ENCODE assay signal across 15 cellular contexts in genomic region chr14:20458031-20458789, GRCh38. TPM values are rescaled to one million over a fixed set of nuclear protein-coding genes. Genes with fewer than 3 reads are reported as not detected.
DNase-seq lines count a peak whose midpoint lies in the region; ATAC-seq, FAIRE-seq and TF ChIP-seq lines count a peak whose summit lies in the region.
"Had no signal": no experiment of that assay in that cellular context is flagged by ENCODE, and none has a peak within 500 bp of the region (broad histone marks: within the 10 kb centered on the region; RNA-seq: fewer than 3 reads in every experiment).

No MANE protein-coding gene starts in this region.

- H3F3A ChIP-seq in DOHH2 (ENCODE audit: control insufficient read depth, insufficient read depth): peaks cover 38% of the 10 kb centered on the region

- WGBS in A549 (ENCODE audit: missing lambda C conversion rate): 78% methylated on average over 8 of the region's 8 CpGs
- 63% methylated on average over 7 of the region's 8 CpGs for WGBS in esophagus muscularis mucosa

- H3K4me1 ChIP-seq in A549 (peaks cover 37% of the 10 kb centered on the region), DOHH2 (ENCODE audit: control insufficient read depth, low read length) (peaks cover 64% of the 10 kb centered on the region), esophagus muscularis mucosa (peaks cover 42 to 59% (median 52%) of the 10 kb centered on the region in 4 donors)

- peaks cover 9% of the 10 kb centered on the region; the same call in 1 of the 2 replicates for H4K20me1 ChIP-seq in DOHH2 (ENCODE audit: control insufficient read depth, insufficient read depth, low read depth, low read length)

- no peak for FAIRE-seq in A549 (lab: Jason Lieb, UNC)
- FAIRE-seq: bronchial epithelial cell, endometrium had no signal

- CTCF ChIA-PET in A549 (lab: Yijun Ruan, JAX) (no interaction called here), RWPE1 (lab: Yijun Ruan, JAX) (interaction anchor here (0.7 kb wide), 1 partner anchor 62 kb away, joined by 3 read pairs; no protein-coding TSS in a partner anchor)

- H3K4me3 ChIP-seq in A549 (no peak overlapping the region), DOHH2 (ENCODE audit: low read length) (no peak overlapping the region), esophagus muscularis mucosa (no peak overlapping the region)

- TF ChIP-seq POLR2A in A549 (IDR thresholded peaks at IDR 0.05; ENCODE audit: low read length) (0 out of 2 replicates have a peak, but pooled peaks have one; percentile 6), esophagus muscularis mucosa (IDR thresholded peaks at IDR 0.05; ENCODE audit: low read depth) (no peak)

- TF ChIP-seq CTCF in A549 (IDR thresholded peaks at IDR 0.05) (no peak), DOHH2 (IDR thresholded peaks at IDR 0.05; ENCODE audit: low read depth, low read length, poor library complexity, severe bottlenecking) (no peak), RWPE1 (conservative IDR thresholded peaks at IDR 0.05; ENCODE audit: low read depth) (no peak), esophagus muscularis mucosa (IDR thresholded peaks at IDR 0.05) (no peak)

- no peak for TF ChIP-seq EP300 in A549 (IDR thresholded peaks at IDR 0.05)
- TF ChIP-seq EP300 in esophagus muscularis mucosa (IDR thresholded peaks at IDR 0.05): no peak

- no peaks in the 10 kb centered on the region for H3K27me3 ChIP-seq in DOHH2 (ENCODE audit: control insufficient read depth, low read length)
- H3K27me3 ChIP-seq in esophagus muscularis mucosa: no peaks in the 10 kb centered on the region

- peaks cover 78% of the 10 kb centered on the region for H3K79me2 ChIP-seq in DOHH2 (ENCODE audit: control insufficient read depth, low read length)

- ATAC-seq in A549 (no peak), HG02981 (IDR thresholded peaks at IDR 0.05; ENCODE audit: unreplicated experiment) (no peak), GM18502 (IDR thresholded peaks at IDR 0.05; ENCODE audit: poor library complexity, unreplicated experiment) (no peak)
- ATAC-seq: activated CD4-positive, alpha-beta T cell treated with anti-CD3 and anti-CD28 coated beads for 36 hours had no signal

- POLR2A ChIA-PET in A549 (lab: Yijun Ruan, JAX) (interaction anchor here (0.9 kb wide), 1 partner anchor 12 kb away, joined by 3 read pairs; no protein-coding TSS in a partner anchor), RWPE1 (lab: Yijun Ruan, JAX; ENCODE audit: low non-redundant PET) (no interaction called here)

- TF ChIP-seq RAD21 in A549 (conservative IDR thresholded peaks at IDR 0.05 in 1 of 2, IDR thresholded peaks at IDR 0.05 in 1 of 2): no peak

- no peak overlapping the region for H3K4me2 ChIP-seq in A549
- peak overlapping the region; percentile 8; the same call in 1 of the 2 replicates for H3K4me2 ChIP-seq in DOHH2 (ENCODE audit: low read length)
- H3K4me2 ChIP-seq: KMS-11 had no signal

- H3K9me3 ChIP-seq in A549 (no peaks in the 10 kb centered on the region), DOHH2 (ENCODE audit: control insufficient read depth, insufficient read depth, low read length) (peaks cover 3% of the 10 kb centered on the region; the same call in 1 of the 2 replicates), esophagus muscularis mucosa (no peaks in the 10 kb centered on the region)

- no peaks in the 10 kb centered on the region for H3K9me2 ChIP-seq in DOHH2 (replicated peaks; ENCODE audit: control insufficient read depth, low read length)

- H3K27ac ChIP-seq in A549 (no peak overlapping the region), DOHH2 (ENCODE audit: low read depth, low read length) (0 out of 2 replicates have a peak overlapping the region, but pooled peaks have one; percentile 21), RWPE1 (peak overlapping the region; percentile 67), esophagus muscularis mucosa (replicated peaks in 1 of 4) (peak overlapping the region in 3 of 4 donors; percentile 11 to 97 (median 46))
- H3K27ac ChIP-seq: KMS-11 had no signal

- intact Hi-C loops in esophagus muscularis mucosa (cut with DNase I): loop anchor here (5.0 kb wide), 1 partner anchor 116 kb away; the partner anchor contains the start of gene PARP2

- H3K36me3 ChIP-seq in DOHH2 (ENCODE audit: control insufficient read depth, low read length): peaks cover 70% of the 10 kb centered on the region
- peaks cover 25 to 41% (median 35%) of the 10 kb centered on the region in 4 donors for H3K36me3 ChIP-seq in esophagus muscularis mucosa

- no peak for DNase-seq in A549 (ENCODE audit: low read depth in 1 of 2, low spot score in 1 of 2)
- no peak for DNase-seq in RWPE1 (ENCODE audit: low spot score)
- no peak for DNase-seq in esophagus muscularis mucosa (ENCODE audit: extremely low spot score)
- no peak for DNase-seq in stimulated activated CD4-positive, alpha-beta T cell treated with anti-CD3 and anti-CD28 coated beads, Interleukin-12 subunit alpha, Interleukin-12 subunit beta, amount 100 ng/mL, for 4 hours
- DNase-seq in NCI-H1930 (lab: John Stamatoyannopoulos, UW): no peak
- DNase-seq: activated CD4-positive, alpha-beta T cell treated with anti-CD3 and anti-CD28 coated beads for 36 hours; head of caudate nucleus; NCI-H1694 had no signal

TF ChIP-seq in A549, 52 proteins besides CTCF, POLR2A, EP300 and RAD21:
- TF ChIP-seq JUN (IDR thresholded peaks at IDR 0.05): 0 out of 5 replicates have a peak, but pooled peaks of 1 of the 2 experiments have one; percentile 36
- no peak for TF ChIP-seq HOXB5 (CRISPR knock-in tag; IDR thresholded peaks at IDR 0.05)

RNA-seq across cellular contexts. Expression of gene PIP4P1, which starts 3.0 kb away (rescaled TPM):
- polyA plus RNA-seq in A549 (2011; rRNA removed) (30.4 and 40.6 TPM in 2 replicates), A549 (2017; fragmentation: RNase III; extraction: RNeasy Plus Mini Kit Qiagen cat#74134 plus additional on column Dnase treatment) (24.6 to 35.8 TPM (median 33.0 TPM) in 3 replicates)
- polyA plus RNA-seq in A549 (2012; cell fraction: cytosol; rRNA removed): 39.5 and 49.5 TPM in 2 replicates
- polyA plus RNA-seq in A549 (2012; cell fraction: nucleus; rRNA removed): 63.7 and 81.4 TPM in 2 replicates
- polyA minus RNA-seq in A549 (2011; rRNA and poly(A)+ RNA removed): 52.6 and 80.3 TPM in 2 replicates
- total RNA-seq in esophagus muscularis mucosa: 10 to 100 TPM; 18.7 to 27.9 (median 24.5) TPM

RNA-seq across cellular contexts. Expression of gene APEX1, which starts 3.2 kb away (rescaled TPM):
- polyA plus RNA-seq in A549 (2011; rRNA removed) (324 and 419 TPM in 2 replicates), A549 (2017; fragmentation: RNase III; extraction: RNeasy Plus Mini Kit Qiagen cat#74134 plus additional on column Dnase treatment) (304 to 313 TPM (median 312 TPM) in 3 replicates)
- polyA plus RNA-seq in A549 (2012; cell fraction: cytosol; rRNA removed): 377 and 394 TPM in 2 replicates
- polyA plus RNA-seq in A549 (2012; cell fraction: nucleus; rRNA removed): 280 and 419 TPM in 2 replicates
- polyA minus RNA-seq in A549 (2011; rRNA and poly(A)+ RNA removed): 224 and 285 TPM in 2 replicates
- 100 to 1,000 TPM; 101 to 105 (median 104) TPM for total RNA-seq in esophagus muscularis mucosa

RNA-seq across cellular contexts. Expression of gene OSGEP, which starts 3.6 kb away (rescaled TPM):
- polyA plus RNA-seq in A549 (2011; rRNA removed): 32.8 and 33.2 TPM in 2 replicates
- 45.2 and 57.6 TPM in 2 replicates for polyA plus RNA-seq in A549 (2012; cell fraction: cytosol; rRNA removed)
- polyA plus RNA-seq in A549 (2012; cell fraction: nucleus; rRNA removed): 113 and 167 TPM in 2 replicates
- 30.4 to 36.9 TPM (median 33.6 TPM) in 3 replicates for polyA plus RNA-seq in A549 (2017; fragmentation: RNase III; extraction: RNeasy Plus Mini Kit Qiagen cat#74134 plus additional on column Dnase treatment)
- polyA minus RNA-seq in A549 (2011; rRNA and poly(A)+ RNA removed): 34.9 and 38.3 TPM in 2 replicates
- total RNA-seq in esophagus muscularis mucosa: 10 to 100 TPM; 23.5 to 36.8 (median 24.8) TPM

RNA-seq across cellular contexts. Expression of gene PNP, which starts 11.0 kb away (rescaled TPM):
- polyA plus RNA-seq in A549 (2011; rRNA removed) (111 and 129 TPM in 2 replicates), A549 (2017; fragmentation: RNase III; extraction: RNeasy Plus Mini Kit Qiagen cat#74134 plus additional on column Dnase treatment) (95.9 to 103 TPM (median 97.3 TPM) in 3 replicates)
- 117 and 127 TPM in 2 replicates for polyA plus RNA-seq in A549 (2012; cell fraction: cytosol; rRNA removed)
- polyA plus RNA-seq in A549 (2012; cell fraction: nucleus; rRNA removed): 90.6 and 117 TPM in 2 replicates
- polyA minus RNA-seq in A549 (2011; rRNA and poly(A)+ RNA removed): 68.9 and 90.3 TPM in 2 replicates
- 10 to 100 TPM in 3 of 4 donors, 1 to 10 TPM in 1; 4.2 to 85.2 (median 14.2) TPM for total RNA-seq in esophagus muscularis mucosa

RNA-seq across cellular contexts. Expression of gene KLHL33, which starts 22.2 kb away (rescaled TPM):
- polyA plus RNA-seq in A549 (2011; rRNA removed): not detected in 2 replicates
- not detected in 2 replicates for polyA plus RNA-seq in A549 (2012; cell fraction: cytosol; rRNA removed)
- 0.02 TPM in 1 of 2 replicates, not detected in the other for polyA plus RNA-seq in A549 (2012; cell fraction: nucleus; rRNA removed)
- not detected in 3 replicates for polyA plus RNA-seq in A549 (2017; fragmentation: RNase III; extraction: RNeasy Plus Mini Kit Qiagen cat#74134 plus additional on column Dnase treatment)
- not detected in 2 replicates for polyA minus RNA-seq in A549 (2011; rRNA and poly(A)+ RNA removed)
- under 1 TPM; 0.50 to 0.92 (median 0.77) TPM for total RNA-seq in esophagus muscularis mucosa
- total RNA-seq: activated T-helper 2 cell treated with anti-CD3 and anti-CD28 coated beads, Interferon-gamma antibody, Interleukin-2, Interleukin-4, amounts not matched to agents 10 μg/mL and 5 μg/mL and 100 μg/mL, durations not matched to agents 14 hours and 24 hours and 36 hours; bronchial epithelial cell had no signal

Comparison
In these comparisons a context has a peak if more than half of its experiments do, and no peak if none do; other contexts are left out.
1. H3K27ac ChIP-seq: peak in DOHH2 (single experiment), RWPE1 (single experiment) and esophagus muscularis mucosa (3 of 4); none in A549 (0 of 2).